8 cellular contexts compared by ENCODE assay signal in the genomic region with DNA sequence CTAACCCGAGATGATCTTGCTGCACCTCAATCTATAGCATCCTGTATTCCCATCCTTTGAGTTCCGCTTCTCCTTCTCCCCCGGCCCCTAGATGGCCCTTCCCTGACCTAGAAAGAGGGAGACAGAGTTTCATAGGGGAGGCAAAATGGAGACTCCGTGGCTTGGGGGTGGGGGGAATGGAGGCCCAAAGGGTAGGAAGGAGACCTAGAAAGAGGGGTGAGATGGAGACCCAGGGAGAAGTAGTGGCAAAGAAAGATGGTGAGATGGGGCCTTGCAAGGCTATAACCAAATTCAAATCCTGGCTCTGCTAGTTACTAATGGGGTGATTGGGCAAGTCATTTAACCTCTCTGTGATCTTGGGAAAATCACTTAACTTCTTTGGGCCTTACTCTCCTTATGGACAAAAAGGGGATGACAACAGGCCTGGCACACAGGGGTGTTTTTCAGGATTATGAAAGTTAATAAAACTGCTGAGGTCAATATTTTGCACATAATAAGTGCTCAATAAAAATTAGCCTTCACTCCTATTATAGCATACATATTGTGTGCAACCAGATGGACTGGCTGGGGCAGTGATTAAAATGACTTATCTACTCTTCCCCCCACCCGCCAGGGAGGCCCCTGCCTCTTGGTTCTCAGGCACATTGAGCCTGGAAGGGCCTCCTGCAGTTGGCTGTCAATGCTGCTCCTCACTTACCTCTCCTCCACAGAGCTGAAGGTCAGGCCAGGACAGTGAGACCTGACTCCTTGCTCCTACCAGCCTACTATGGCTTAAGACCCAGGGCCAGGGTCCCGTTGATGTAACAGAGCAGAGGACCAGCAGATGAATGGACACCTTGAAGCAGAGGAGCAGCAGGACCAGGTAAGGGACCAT. TPM values are rescaled to one million over a fixed set of nuclear protein-coding genes. Genes with fewer than 3 reads are reported as not detected.
DNase-seq lines count a peak whose midpoint lies in the region; ATAC-seq and TF ChIP-seq lines count a peak whose summit lies in the region.

No MANE protein-coding gene starts in this region.

- H3K36me3 ChIP-seq in HCT116 (ENCODE audit: control insufficient read depth in 1 of 2, insufficient read depth in 2 of 2, low read length in 2 of 2) (peaks cover 20 to 37% of the 10 kb centered on the region in 2 experiments), right atrium auricular region (peaks cover 28% of the 10 kb centered on the region), spleen (peaks cover 8 to 57% (median 29%) of the 10 kb centered on the region in 6 donors)

- H3K27me3 ChIP-seq in HCT116 (ENCODE audit: insufficient read depth, low read length): no peaks in the 10 kb centered on the region
- H3K27me3 ChIP-seq in right atrium auricular region: no peaks in the 10 kb centered on the region
- H3K27me3 ChIP-seq in spleen (replicated peaks in 1 of 7): no peaks in the 10 kb centered on the region

- no peaks in the 10 kb centered on the region for H3K9me3 Mint-ChIP-seq in activated CD4-positive, alpha-beta memory T cell treated with anti-CD3 and anti-CD28 coated beads for 36 hours

- H3K4me1 ChIP-seq in HCT116 (ENCODE audit: control insufficient read depth in 1 of 2, insufficient read depth in 2 of 2, low read length in 2 of 2): peaks cover 41 to 54% of the 10 kb centered on the region in 2 experiments
- H3K4me1 ChIP-seq in right atrium auricular region: peaks cover 0 to 62% of the 10 kb centered on the region in 2 donors
- H3K4me1 ChIP-seq in spleen: peaks cover 40 to 92% (median 77%) of the 10 kb centered on the region in 6 donors

- H3K79me2 ChIP-seq in HCT116 (ENCODE audit: insufficient read depth, low read length): peaks cover 62% of the 10 kb centered on the region

- RAD21 ChIA-PET in HCT116 (lab: Charles Lee; ENCODE audit: low non-redundant PET in 1 of 2, low total read pairs in 2 of 2, uncharacterized antibody in 2 of 2, unreplicated experiment in 2 of 2): interaction anchor here in 1 of 2 experiments (0.6 to 1.0 kb wide), 4 partner anchors 10 to 221 kb away, joined by 3 read pairs; no protein-coding TSS in a partner anchor

- H2AFZ ChIP-seq in HCT116 (ENCODE audit: low read depth, low read length, poor library complexity, severe bottlenecking): no peak overlapping the region

- peaks cover 34% of the 10 kb centered on the region; the same call in 1 of the 2 replicates for H4K20me1 ChIP-seq in HCT116 (ENCODE audit: insufficient read depth)

- no peak for ATAC-seq in HCT116
- no peak for ATAC-seq in HG03108 (IDR thresholded peaks at IDR 0.05; ENCODE audit: unreplicated experiment)
- ATAC-seq in GM21528 (IDR thresholded peaks at IDR 0.05; ENCODE audit: low FRiP score, unreplicated experiment): no peak

- BruUV-seq in HCT116 (replicated peaks; lab: Mats Ljungman, UMichigan): TSS peak; percentile 83

- peak overlapping the region; percentile 87 for H3K4me2 ChIP-seq in HCT116 (ENCODE audit: low read length)

- peak overlapping the region; percentile 96 for H3K4me3 Mint-ChIP-seq in activated CD4-positive, alpha-beta memory T cell treated with anti-CD3 and anti-CD28 coated beads for 36 hours

- H3K9ac ChIP-seq in HCT116 (ENCODE audit: low read length): peak overlapping the region; percentile 99

- peak overlapping the region; percentile 56 to 93 for H3K4me3 ChIP-seq in HCT116 (replicated peaks in 1 of 2; ENCODE audit: low read depth in 1 of 2, low read length in 2 of 2)
- H3K4me3 ChIP-seq in right atrium auricular region: peak overlapping the region; percentile 74 to 76
- H3K4me3 ChIP-seq in spleen: peak overlapping the region; percentile 8 to 88 (median 71)

- H3K4me1 Mint-ChIP-seq in activated CD4-positive, alpha-beta memory T cell treated with anti-CD3 and anti-CD28 coated beads for 36 hours (ENCODE audit: low read depth): peaks cover 63% of the 10 kb centered on the region

- no peaks in the 10 kb centered on the region for H3K9me3 ChIP-seq in HCT116 (ENCODE audit: control insufficient read depth in 1 of 2, insufficient read depth in 1 of 2, low read depth in 1 of 2, low read length in 2 of 2)
- H3K9me3 ChIP-seq in right atrium auricular region: no peaks in the 10 kb centered on the region
- no peaks in the 10 kb centered on the region for H3K9me3 ChIP-seq in spleen

- 28 to 33% (median 30%) methylated on average over 6 of the region's 6 CpGs for WGBS in spleen, 5 donors

- CTCF ChIA-PET in HCT116 (lab: Charles Lee): interaction anchor here (0.8 to 1.3 kb wide), 6 partner anchors 8 to 114 kb away, joined by 3 to 9 read pairs (median 4); a partner anchor contains a TSS
- CTCF ChIA-PET in activated CD4-positive, alpha-beta memory T cell treated with anti-CD3 and anti-CD28 coated beads for 36 hours (lab: Charles Lee): interaction anchor here (1.0 kb wide), 1 partner anchor 11 kb away, joined by 4 read pairs; no protein-coding TSS in a partner anchor

- no peaks in the 10 kb centered on the region for H3K9me2 ChIP-seq in HCT116 (ENCODE audit: insufficient read depth)

- no peak for TF ChIP-seq RAD21 in HCT116 (IDR thresholded peaks at IDR 0.05; ENCODE audit: low read depth)

- TF ChIP-seq POLR2A in HCT116 (IDR thresholded peaks at IDR 0.05; ENCODE audit: borderline replicate concordance, extremely low read depth, insufficient read depth, insufficient read length) (no peak), spleen (IDR thresholded peaks at IDR 0.05) (no peak)

- no peaks in the 10 kb centered on the region for H3K27me3 Mint-ChIP-seq in activated CD4-positive, alpha-beta memory T cell treated with anti-CD3 and anti-CD28 coated beads for 36 hours

- H3K27ac Mint-ChIP-seq in activated CD4-positive, alpha-beta memory T cell treated with anti-CD3 and anti-CD28 coated beads for 36 hours: peak overlapping the region; percentile 97

- H3K27ac ChIP-seq in HCT116 (ENCODE audit: low read depth, low read length) (peak overlapping the region; percentile 86), right atrium auricular region (peak overlapping the region; percentile 91 to 95), spleen (peak overlapping the region; percentile 59 to 96 (median 91))

- intact Hi-C loops in HCT116 (cut with micrococcal nuclease): no loop called here
- intact Hi-C loops in activated CD4-positive, alpha-beta memory T cell treated with anti-CD3 and anti-CD28 coated beads for 36 hours (cut with micrococcal nuclease): loop anchor here (1.0 to 5.0 kb wide), 6 partner anchors 14 to 288 kb away; a partner anchor contains a TSS
- intact Hi-C loops in spleen (cut with DNase I; ENCODE audit: low total_unique reads): no loop called here

- TF ChIP-seq CTCF in HCT116 (IDR thresholded peaks at IDR 0.05 in 2 of 3, conservative IDR thresholded peaks at IDR 0.05 in 1 of 3; ENCODE audit: borderline replicate concordance in 1 of 3, insufficient read depth in 1 of 3, low read depth in 2 of 3, low read length in 2 of 3): no peak
- no peak for TF ChIP-seq CTCF in right atrium auricular region (IDR thresholded peaks at IDR 0.05)
- TF ChIP-seq CTCF in spleen (IDR thresholded peaks at IDR 0.05 in 8 of 11, conservative IDR thresholded peaks at IDR 0.05 in 3 of 11): peak in 1 of 11 experiments; percentile 12

- H3K36me3 Mint-ChIP-seq in activated CD4-positive, alpha-beta memory T cell treated with anti-CD3 and anti-CD28 coated beads for 36 hours: peaks cover 57% of the 10 kb centered on the region

- DNase-seq in HCT116 (ENCODE audit: low read depth, low spot score) (no peak), right atrium auricular region (ENCODE audit: low spot score) (no peak), spleen (peak; percentile 78), NCI-H187 (lab: John Stamatoyannopoulos, UW) (no peak), superior temporal gyrus (ENCODE audit: extremely low spot score) (no peak)
- peak; percentile 27 for DNase-seq in activated CD4-positive, alpha-beta memory T cell treated with anti-CD3 and anti-CD28 coated beads for 36 hours

- POLR2A ChIA-PET in HCT116 (lab: Charles Lee): interaction anchor here (0.6 to 2.4 kb wide), 30 partner anchors 8 to 374 kb away, joined by 3 to 31 read pairs (median 5); a partner anchor contains a TSS
- POLR2A ChIA-PET in activated CD4-positive, alpha-beta memory T cell treated with anti-CD3 and anti-CD28 coated beads for 36 hours (lab: Charles Lee): interaction anchor here (0.5 to 2.6 kb wide), 11 partner anchors 8 to 1363 kb away, joined by 3 to 15 read pairs (median 5); a partner anchor contains a TSS

TF ChIP-seq in HCT116, 20 proteins besides CTCF, POLR2A, EP300 and RAD21:
- TF ChIP-seq ELF1 (IDR thresholded peaks at IDR 0.05; ENCODE audit: borderline replicate concordance, low read depth): no peak
- no peak for TF ChIP-seq SP1 (IDR thresholded peaks at IDR 0.05; ENCODE audit: low read depth)
- TF ChIP-seq ZFX (IDR thresholded peaks at IDR 0.05): 0 out of 2 replicates have a peak, but pooled peaks have one; percentile 46

RNA-seq across cellular contexts. Expression of a gene that starts 0.6 kb away (rescaled TPM):
- 19.9 TPM for total RNA-seq in HCT116 (2021; ENCODE audit: unreplicated experiment)
- 5.9 and 6.9 TPM in 2 replicates for polyA plus RNA-seq in HCT116 (2012)
- 10 to 100 TPM; 24.1 to 24.6 TPM for total RNA-seq in activated CD4-positive, alpha-beta memory T cell treated with anti-CD3 and anti-CD28 coated beads for 36 hours
- 1 to 10 TPM; 6.2 to 8.0 TPM for total RNA-seq in right atrium auricular region
- total RNA-seq in spleen: 10 to 100 TPM; 12.4 to 26.5 (median 23.5) TPM
- polyA plus RNA-seq in spleen: 10 to 100 TPM in 1 of 3 donors, 1 to 10 TPM in 2; 7.9 to 20.8 (median 9.7) TPM

RNA-seq across cellular contexts. Expression of a gene that starts 1.0 kb away (rescaled TPM):
- total RNA-seq in HCT116 (2021; ENCODE audit: unreplicated experiment): 2,006 TPM
- polyA plus RNA-seq in HCT116 (2012): 3,599 and 4,255 TPM in 2 replicates
- total RNA-seq in activated CD4-positive, alpha-beta memory T cell treated with anti-CD3 and anti-CD28 coated beads for 36 hours: 1,000 to 10,000 TPM; 2,095 to 2,140 TPM
- 1,000 to 10,000 TPM in 1 of 2 donors, 100 to 1,000 TPM in 1; 846 to 1,334 TPM for total RNA-seq in right atrium auricular region
- 1,000 to 10,000 TPM; 1,136 to 2,739 (median 1,465) TPM for total RNA-seq in spleen
- 1,000 to 10,000 TPM; 3,728 to 5,575 (median 5,277) TPM for polyA plus RNA-seq in spleen

RNA-seq across cellular contexts. Expression of a gene that starts 5.1 kb away (rescaled TPM):
- total RNA-seq in HCT116 (2021; ENCODE audit: unreplicated experiment) (6.8 TPM), right atrium auricular region (not detected), spleen (1 to 10 TPM in 1 of 7 donors, under 1 TPM in 1, not detected in 5; 0.46 to 2.0 TPM)
- polyA plus RNA-seq in HCT116 (2012): 1.9 and 3.1 TPM in 2 replicates
- total RNA-seq in activated CD4-positive, alpha-beta memory T cell treated with anti-CD3 and anti-CD28 coated beads for 36 hours: 1 to 10 TPM; 2.2 to 2.4 TPM
- under 1 TPM; 0.04 to 0.67 (median 0.20) TPM for polyA plus RNA-seq in spleen

RNA-seq across cellular contexts. Expression of a gene that starts 13.4 kb away (rescaled TPM):
- not detected for total RNA-seq in HCT116 (2021; ENCODE audit: unreplicated experiment)
- 0.31 and 0.35 TPM in 2 replicates for polyA plus RNA-seq in HCT116 (2012)
- not detected for total RNA-seq in activated CD4-positive, alpha-beta memory T cell treated with anti-CD3 and anti-CD28 coated beads for 36 hours
- not detected for total RNA-seq in right atrium auricular region
- not detected for total RNA-seq in spleen
- polyA plus RNA-seq in spleen: not detected

RNA-seq across cellular contexts. Expression of a gene that starts 17.2 kb away (rescaled TPM):
- 45.9 TPM for total RNA-seq in HCT116 (2021; ENCODE audit: unreplicated experiment)
- 74.3 and 81.3 TPM in 2 replicates for polyA plus RNA-seq in HCT116 (2012)
- total RNA-seq in activated CD4-positive, alpha-beta memory T cell treated with anti-CD3 and anti-CD28 coated beads for 36 hours: 10 to 100 TPM in 1 of 2 experiments, 1 to 10 TPM in 1; 8.3 to 10.4 TPM
- 1 to 10 TPM; 2.8 to 5.9 TPM for total RNA-seq in right atrium auricular region
- total RNA-seq in spleen: 10 to 100 TPM; 11.4 to 29.5 (median 22.5) TPM
- polyA plus RNA-seq in spleen: 10 to 100 TPM; 21.8 to 26.8 (median 24.1) TPM

Comparison
In these comparisons a context has a peak if more than half of its experiments do, and no peak if none do; other contexts are left out.
1. DNase-seq: peak in activated CD4-positive, alpha-beta memory T cell treated with anti-CD3 and anti-CD28 coated beads for 36 hours (single experiment) and spleen (single experiment); none in HCT116 (single experiment), right atrium auricular region (single experiment), NCI-H187 (0 of 2) and superior temporal gyrus (single experiment).
2. Peak in every context shown above with its lines, with median percentiles within 50 percentile points of each other: H3K27ac ChIP-seq and H3K4me3 ChIP-seq.